8 cellular contexts compared by ENCODE assay signal in genomic region chr3:48919215-48920138, GRCh38.
A peak's percentile ranks its signal among the peaks of the same experiment; 100 is the strongest.
DNase-seq lines count a peak whose midpoint lies in the region; ATAC-seq and TF ChIP-seq lines count a peak whose summit lies in the region.

No MANE protein-coding gene starts in this region.

- DNase-seq in GM12865 (ENCODE audit: low read depth) = peak; percentile 87
- no peak for DNase-seq in HFF-Myc (ENCODE audit: extremely low read depth, low read depth)
- DNase-seq in NCI-H1105 treated with DMSO at 0.1 percent for 48 hours (lab: John Stamatoyannopoulos, UW) = peak; percentile 8
- DNase-seq in activated CD4-positive, alpha-beta T cell treated with anti-CD3 and anti-CD28 coated beads, Interleukin-2, amount 50 U/mL, for 4 hours = peak; percentile 33 to 35
- peak; percentile 35 for DNase-seq in effector CD8-positive, alpha-beta T cell (lab: John Stamatoyannopoulos, UW)
- DNase-seq in midbrain (lab: John Stamatoyannopoulos, UW) = peak; percentile 56
- DNase-seq in stimulated activated effector memory CD8-positive, alpha-beta T cell treated with anti-CD3 and anti-CD28 coated beads, Interleukin-12 subunit alpha, Interleukin-12 subunit beta, amount 100 ng/mL, for 72 hours (ENCODE audit: low spot score in 2 of 2) = peak; percentile 17 to 75

- no peaks in the 10 kb centered on the region for H3K9me3 Mint-ChIP-seq in stimulated activated effector memory CD8-positive, alpha-beta T cell treated with anti-CD3 and anti-CD28 coated beads, Interleukin-12 subunit alpha, Interleukin-12 subunit beta, amount 100 ng/mL, for 72 hours

- peak; percentile 54 for ATAC-seq in stimulated activated effector memory CD8-positive, alpha-beta T cell treated with anti-CD3 and anti-CD28 coated beads, Interleukin-12 subunit alpha, Interleukin-12 subunit beta, amount 100 ng/mL, for 72 hours
- no peak for ATAC-seq in HG03342 (IDR thresholded peaks at IDR 0.05; ENCODE audit: unreplicated experiment)

- H3K4me3 ChIP-seq in GM12865 (ENCODE audit: low read depth, low read length) (peak overlapping the region; percentile 86), HFF-Myc (replicated peaks; ENCODE audit: low read depth, low read length) (peak overlapping the region; percentile 86)

- peaks cover 67% of the 10 kb centered on the region for H3K36me3 Mint-ChIP-seq in stimulated activated effector memory CD8-positive, alpha-beta T cell treated with anti-CD3 and anti-CD28 coated beads, Interleukin-12 subunit alpha, Interleukin-12 subunit beta, amount 100 ng/mL, for 72 hours

- peaks cover 24% of the 10 kb centered on the region for H3K4me1 Mint-ChIP-seq in stimulated activated effector memory CD8-positive, alpha-beta T cell treated with anti-CD3 and anti-CD28 coated beads, Interleukin-12 subunit alpha, Interleukin-12 subunit beta, amount 100 ng/mL, for 72 hours

- TF ChIP-seq CTCF in GM12865 (IDR thresholded peaks at IDR 0.05; ENCODE audit: insufficient read depth, low read depth, low read length, missing control alignments) (no peak), HFF-Myc (IDR thresholded peaks at IDR 0.05; ENCODE audit: low read depth, low read length, missing control alignments) (no peak)

- peak overlapping the region; percentile 95 for H3K4me3 Mint-ChIP-seq in stimulated activated effector memory CD8-positive, alpha-beta T cell treated with anti-CD3 and anti-CD28 coated beads, Interleukin-12 subunit alpha, Interleukin-12 subunit beta, amount 100 ng/mL, for 72 hours

- peak overlapping the region; percentile 99 for H3K27ac Mint-ChIP-seq in stimulated activated effector memory CD8-positive, alpha-beta T cell treated with anti-CD3 and anti-CD28 coated beads, Interleukin-12 subunit alpha, Interleukin-12 subunit beta, amount 100 ng/mL, for 72 hours
